8 cellular contexts compared by ENCODE assay signal in the genomic region with DNA sequence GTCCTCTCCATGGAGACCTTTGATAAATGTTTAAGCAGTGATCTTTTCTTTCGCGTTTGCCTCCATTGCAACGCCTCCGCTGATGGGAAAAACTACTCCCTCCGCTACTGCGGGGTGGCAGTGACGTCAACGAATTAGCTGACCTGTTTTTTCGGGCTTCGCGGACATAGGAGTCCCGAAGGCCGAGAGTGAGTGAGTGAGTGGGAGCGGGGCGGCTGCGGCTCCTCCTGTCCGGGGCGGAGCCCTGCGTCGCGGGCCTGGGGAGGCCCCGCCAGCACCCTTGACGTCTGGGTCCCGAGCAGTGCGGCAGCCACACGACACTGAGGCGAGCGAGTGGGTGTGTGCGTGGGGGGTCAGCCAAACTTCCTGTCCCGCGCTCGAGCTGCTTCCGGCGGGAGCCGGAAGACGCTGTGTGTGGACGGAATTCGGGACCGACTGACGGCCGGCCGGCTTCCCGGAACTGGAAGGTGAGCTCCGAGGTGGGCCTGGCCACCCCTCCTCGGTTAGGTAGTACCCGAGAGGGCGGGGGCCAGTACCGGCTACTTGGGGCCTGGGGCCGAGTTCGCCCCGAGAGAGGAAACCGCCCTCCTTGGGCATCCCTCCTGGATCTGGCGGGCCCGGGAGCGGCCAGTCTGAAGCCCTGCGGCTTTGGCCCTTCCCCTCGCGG. TPM values are rescaled to one million over a fixed set of nuclear protein-coding genes. Genes with fewer than 3 reads are reported as not detected.
DNase-seq lines count a peak whose midpoint lies in the region; TF ChIP-seq lines count a peak whose summit lies in the region.

A gene with protein sequence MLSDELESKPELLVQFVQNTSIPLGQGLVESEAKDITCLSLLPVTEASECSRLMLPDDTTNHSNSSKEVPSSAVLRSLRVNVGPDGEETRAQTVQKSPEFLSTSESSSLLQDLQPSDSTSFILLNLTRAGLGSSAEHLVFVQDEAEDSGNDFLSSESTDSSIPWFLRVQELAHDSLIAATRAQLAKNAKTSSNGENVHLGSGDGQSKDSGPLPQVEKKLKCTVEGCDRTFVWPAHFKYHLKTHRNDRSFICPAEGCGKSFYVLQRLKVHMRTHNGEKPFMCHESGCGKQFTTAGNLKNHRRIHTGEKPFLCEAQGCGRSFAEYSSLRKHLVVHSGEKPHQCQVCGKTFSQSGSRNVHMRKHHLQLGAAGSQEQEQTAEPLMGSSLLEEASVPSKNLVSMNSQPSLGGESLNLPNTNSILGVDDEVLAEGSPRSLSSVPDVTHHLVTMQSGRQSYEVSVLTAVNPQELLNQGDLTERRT (plus strand): TSS at position 411 of the 667 bp plus-strand sequence. CDS start 5,317 bp downstream, outside the sequence.

- H3K79me2 ChIP-seq in MM.1S (ENCODE audit: low read length) = peaks cover 53% of the 10 kb centered on the region
- peaks cover 44% of the 10 kb centered on the region for H3K79me2 ChIP-seq in neural cell (replicated peaks; ENCODE audit: insufficient read depth, low read length)

- peak; percentile 40 for TF ChIP-seq EP300 in neural cell (conservative IDR thresholded peaks at IDR 0.05; ENCODE audit: poor library complexity, severe bottlenecking)
- TF ChIP-seq EP300 in stomach (IDR thresholded peaks at IDR 0.05) = no peak

- in situ Hi-C loops in HAP-1 (cut with MboI; ENCODE audit: low sequenced_read_pairs) = no loop called here

- H3K4me1 ChIP-seq in ES-I3 (ENCODE audit: insufficient read depth, low read length) = peaks cover 6% of the 10 kb centered on the region
- peaks cover 18% of the 10 kb centered on the region for H3K4me1 ChIP-seq in HAP-1
- 0 out of 2 replicates have a peak, but pooled peaks cover 4% of the 10 kb centered on the region for H3K4me1 ChIP-seq in MM.1S (ENCODE audit: low read length)
- H3K4me1 ChIP-seq in stomach = peaks cover 21 to 59% (median 37%) of the 10 kb centered on the region in 4 donors

- no peaks in the 10 kb centered on the region for H3K36me3 ChIP-seq in ES-I3 (ENCODE audit: insufficient read depth, low read length)
- peaks cover 6% of the 10 kb centered on the region; the same call in 1 of the 2 replicates for H3K36me3 ChIP-seq in HAP-1 (replicated peaks)
- no peaks in the 10 kb centered on the region for H3K36me3 ChIP-seq in MM.1S (replicated peaks; ENCODE audit: insufficient read depth, low read length)
- H3K36me3 ChIP-seq in neural cell (ENCODE audit: insufficient read depth, low read length) = no peaks in the 10 kb centered on the region
- peaks cover 0 to 6% (median 2%) of the 10 kb centered on the region in 4 donors for H3K36me3 ChIP-seq in stomach

- H3K9me2 ChIP-seq in MM.1S (replicated peaks; ENCODE audit: insufficient read depth, low read length) (no peaks in the 10 kb centered on the region), neural cell (ENCODE audit: insufficient read depth, low read length) (no peaks in the 10 kb centered on the region)

- TF ChIP-seq RAD21 in neural cell (conservative IDR thresholded peaks at IDR 0.05) = peak; percentile 47

- intact Hi-C loops in stomach (cut with DNase I; ENCODE audit: low total_unique reads) = no loop called here

- H3K4me3 ChIP-seq in HAP-1 (peak within 1 kb of the TSS; percentile 96), MM.1S (ENCODE audit: low read length) (peak within 1 kb of the TSS; percentile 87), neural cell (ENCODE audit: low read length) (peak within 1 kb of the TSS; percentile 87), stomach (peak within 1 kb of the TSS; percentile 78 to 86 (median 82))

- TF ChIP-seq CTCF in MM.1S (IDR thresholded peaks at IDR 0.05; ENCODE audit: low read length) (no peak), neural cell (IDR thresholded peaks at IDR 0.05; ENCODE audit: poor library complexity, severe bottlenecking) (no peak), stomach (IDR thresholded peaks at IDR 0.05) (no peak)

- peak within 1 kb of the TSS; percentile 72 for H3K4me2 ChIP-seq in MM.1S (ENCODE audit: low read depth, low read length)
- peak within 1 kb of the TSS; percentile 70 for H3K4me2 ChIP-seq in neural cell (ENCODE audit: low read length)

- H4K20me1 ChIP-seq in MM.1S (ENCODE audit: insufficient read depth, low read length) (no peaks in the 10 kb centered on the region), neural cell (ENCODE audit: insufficient read depth) (no peaks in the 10 kb centered on the region)

- DNase-seq in HAP-1 (ENCODE audit: low spot score in 2 of 2) (peak; percentile 96 to 97), MM.1S (peak; percentile 81), SIG-M5 (lab: John Stamatoyannopoulos, UW) (peak; percentile 59), activated gamma-delta T cell (lab: John Stamatoyannopoulos, UW) (peak; percentile 82), fibroblast of the conjunctiva (ENCODE audit: low read depth) (peak; percentile 95), stomach (peak; percentile 94)

- peak within 1 kb of the TSS; percentile 77 for H2AFZ ChIP-seq in MM.1S (ENCODE audit: low read length)
- peak within 1 kb of the TSS; percentile 86 for H2AFZ ChIP-seq in neural cell (ENCODE audit: low read depth, low read length)

- TF ChIP-seq POLR2A in stomach (IDR thresholded peaks at IDR 0.05) = peak in 1 of 4 donors; percentile 43

- H3F3A ChIP-seq in MM.1S (ENCODE audit: insufficient read depth, low read length) (peaks cover 3% of the 10 kb centered on the region; the same call in 1 of the 2 replicates), neural cell (ENCODE audit: insufficient read depth, low read length, poor library complexity, severe bottlenecking) (peaks cover 6% of the 10 kb centered on the region)

- WGBS in stomach, 5 donors = 0 to 1% (median 1%) methylated on average over 37 to 58 of the region's 58 CpGs

- H3K9me3 ChIP-seq in ES-I3 (ENCODE audit: control insufficient read depth, insufficient read depth, low read length) (no peaks in the 10 kb centered on the region), HAP-1 (no peaks in the 10 kb centered on the region), MM.1S (replicated peaks; ENCODE audit: insufficient read depth, low read length) (no peaks in the 10 kb centered on the region), neural cell (ENCODE audit: low read length) (no peaks in the 10 kb centered on the region), stomach (no peaks in the 10 kb centered on the region)

- H3K27ac ChIP-seq in MM.1S (ENCODE audit: low read length) (peak within 1 kb of the TSS; percentile 67), neural cell (ENCODE audit: low read length) (peak within 1 kb of the TSS; percentile 67), stomach (peak within 1 kb of the TSS; percentile 87 to 99 (median 93))

- H3K9ac ChIP-seq in ES-I3 (ENCODE audit: low read depth, low read length) (peak within 1 kb of the TSS; percentile 92), MM.1S (ENCODE audit: low read length) (peak within 1 kb of the TSS; percentile 88), neural cell (ENCODE audit: low read length) (peak within 1 kb of the TSS; percentile 87)

- H3K27me3 ChIP-seq in HAP-1 (ENCODE audit: low read depth) (no peaks in the 10 kb centered on the region), MM.1S (replicated peaks; ENCODE audit: insufficient read depth, low read length) (no peaks in the 10 kb centered on the region), neural cell (ENCODE audit: insufficient read depth, low read depth, low read length) (no peaks in the 10 kb centered on the region), stomach (no peaks in the 10 kb centered on the region)

TF ChIP-seq in neural cell, 6 proteins besides CTCF, POLR2A, EP300 and RAD21:
- TF ChIP-seq, protein P1, sequence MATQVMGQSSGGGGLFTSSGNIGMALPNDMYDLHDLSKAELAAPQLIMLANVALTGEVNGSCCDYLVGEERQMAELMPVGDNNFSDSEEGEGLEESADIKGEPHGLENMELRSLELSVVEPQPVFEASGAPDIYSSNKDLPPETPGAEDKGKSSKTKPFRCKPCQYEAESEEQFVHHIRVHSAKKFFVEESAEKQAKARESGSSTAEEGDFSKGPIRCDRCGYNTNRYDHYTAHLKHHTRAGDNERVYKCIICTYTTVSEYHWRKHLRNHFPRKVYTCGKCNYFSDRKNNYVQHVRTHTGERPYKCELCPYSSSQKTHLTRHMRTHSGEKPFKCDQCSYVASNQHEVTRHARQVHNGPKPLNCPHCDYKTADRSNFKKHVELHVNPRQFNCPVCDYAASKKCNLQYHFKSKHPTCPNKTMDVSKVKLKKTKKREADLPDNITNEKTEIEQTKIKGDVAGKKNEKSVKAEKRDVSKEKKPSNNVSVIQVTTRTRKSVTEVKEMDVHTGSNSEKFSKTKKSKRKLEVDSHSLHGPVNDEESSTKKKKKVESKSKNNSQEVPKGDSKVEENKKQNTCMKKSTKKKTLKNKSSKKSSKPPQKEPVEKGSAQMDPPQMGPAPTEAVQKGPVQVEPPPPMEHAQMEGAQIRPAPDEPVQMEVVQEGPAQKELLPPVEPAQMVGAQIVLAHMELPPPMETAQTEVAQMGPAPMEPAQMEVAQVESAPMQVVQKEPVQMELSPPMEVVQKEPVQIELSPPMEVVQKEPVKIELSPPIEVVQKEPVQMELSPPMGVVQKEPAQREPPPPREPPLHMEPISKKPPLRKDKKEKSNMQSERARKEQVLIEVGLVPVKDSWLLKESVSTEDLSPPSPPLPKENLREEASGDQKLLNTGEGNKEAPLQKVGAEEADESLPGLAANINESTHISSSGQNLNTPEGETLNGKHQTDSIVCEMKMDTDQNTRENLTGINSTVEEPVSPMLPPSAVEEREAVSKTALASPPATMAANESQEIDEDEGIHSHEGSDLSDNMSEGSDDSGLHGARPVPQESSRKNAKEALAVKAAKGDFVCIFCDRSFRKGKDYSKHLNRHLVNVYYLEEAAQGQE (IDR thresholded peaks at IDR 0.05; ENCODE audit: borderline replicate concordance) = peak; percentile 70
- no peak for TF ChIP-seq EZH2 (IDR thresholded peaks at IDR 0.05; ENCODE audit: borderline replicate concordance, insufficient read depth, low read length, poor library complexity, severe bottlenecking)
- peak; percentile 50 for TF ChIP-seq SMC3 (conservative IDR thresholded peaks at IDR 0.05; ENCODE audit: poor library complexity)
- TF ChIP-seq TAF1 (IDR thresholded peaks at IDR 0.05; ENCODE audit: low read depth) = peak; percentile 69
- peak; percentile 70 for TF ChIP-seq POLR2AphosphoS5 (IDR thresholded peaks at IDR 0.05)
- TF ChIP-seq MXI1 (conservative IDR thresholded peaks at IDR 0.05; ENCODE audit: poor library complexity, severe bottlenecking) = peak; percentile 72
TF ChIP-seq in neural cell: peak in this region for 5.

RNA-seq across cellular contexts. Expression of the gene that starts here (rescaled TPM):
- polyA plus RNA-seq in neural cell = 63.5 and 73.7 TPM in 2 replicates
- 92.5 and 100 TPM in 2 replicates for polyA minus RNA-seq in neural cell
- 100 to 1,000 TPM in 1 of 5 donors, 10 to 100 TPM in 4; 44.8 to 183 (median 58.8) TPM for total RNA-seq in stomach
- polyA plus RNA-seq in stomach = 10 to 100 TPM; 21.4 to 35.4 (median 25.7) TPM

Comparison
In these comparisons a context has a peak if more than half of its experiments do, and no peak if none do; other contexts are left out.
1. Peak in every context shown above with its lines: DNase-seq, H3K4me3 ChIP-seq and H3K27ac ChIP-seq.